1 cellular context compared by ENCODE assay signal in the genomic region with DNA sequence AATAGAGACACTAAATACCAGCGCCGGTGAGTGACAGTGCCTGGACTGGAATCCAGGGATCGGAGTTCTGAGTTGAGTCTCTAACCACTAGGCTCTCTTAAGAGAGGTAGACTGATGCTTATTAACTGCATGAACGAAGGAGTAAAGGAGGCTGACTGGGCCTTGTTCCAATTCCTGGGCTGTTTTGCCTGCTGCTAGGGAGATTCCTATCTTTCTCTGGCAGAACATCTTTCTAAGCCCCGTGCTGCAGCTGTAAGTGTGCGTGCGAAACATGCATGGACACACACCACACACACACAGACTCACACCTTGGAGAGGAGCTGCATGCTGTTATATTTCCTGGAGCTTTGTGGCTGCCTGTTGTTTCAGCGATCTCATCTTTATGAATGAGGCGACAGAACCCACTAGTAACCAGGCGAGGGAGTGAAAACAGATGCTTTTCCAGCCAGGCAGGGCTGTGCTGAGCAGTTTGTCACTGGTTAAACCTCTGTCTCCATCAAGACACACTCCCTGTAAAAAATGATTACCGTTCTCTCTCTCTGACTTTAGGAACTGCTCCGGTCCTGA.
A peak's percentile ranks its signal among the peaks of the same experiment; 100 is the strongest.
TF ChIP-seq lines count a peak whose summit lies in the region.

No MANE protein-coding gene starts in this region.

TF ChIP-seq in K562, 482 proteins besides CTCF, POLR2A, EP300 and RAD21 (continued from another document and continues in another):
- TF ChIP-seq, protein P1, sequence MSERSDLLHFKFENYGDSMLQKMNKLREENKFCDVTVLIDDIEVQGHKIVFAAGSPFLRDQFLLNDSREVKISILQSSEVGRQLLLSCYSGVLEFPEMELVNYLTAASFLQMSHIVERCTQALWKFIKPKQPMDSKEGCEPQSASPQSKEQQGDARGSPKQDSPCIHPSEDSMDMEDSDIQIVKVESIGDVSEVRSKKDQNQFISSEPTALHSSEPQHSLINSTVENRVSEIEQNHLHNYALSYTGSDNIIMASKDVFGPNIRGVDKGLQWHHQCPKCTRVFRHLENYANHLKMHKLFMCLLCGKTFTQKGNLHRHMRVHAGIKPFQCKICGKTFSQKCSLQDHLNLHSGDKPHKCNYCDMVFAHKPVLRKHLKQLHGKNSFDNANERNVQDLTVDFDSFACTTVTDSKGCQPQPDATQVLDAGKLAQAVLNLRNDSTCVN (CRISPR knock-in tag; IDR thresholded peaks at IDR 0.05): no peak
- no peak for TF ChIP-seq ZNF830 (CRISPR knock-in tag; IDR thresholded peaks at IDR 0.05)
- no peak for TF ChIP-seq HDGF (IDR thresholded peaks at IDR 0.05)
- TF ChIP-seq POLR2H (tag; IDR thresholded peaks at IDR 0.05; ENCODE audit: low read depth): no peak
- TF ChIP-seq, protein P2, sequence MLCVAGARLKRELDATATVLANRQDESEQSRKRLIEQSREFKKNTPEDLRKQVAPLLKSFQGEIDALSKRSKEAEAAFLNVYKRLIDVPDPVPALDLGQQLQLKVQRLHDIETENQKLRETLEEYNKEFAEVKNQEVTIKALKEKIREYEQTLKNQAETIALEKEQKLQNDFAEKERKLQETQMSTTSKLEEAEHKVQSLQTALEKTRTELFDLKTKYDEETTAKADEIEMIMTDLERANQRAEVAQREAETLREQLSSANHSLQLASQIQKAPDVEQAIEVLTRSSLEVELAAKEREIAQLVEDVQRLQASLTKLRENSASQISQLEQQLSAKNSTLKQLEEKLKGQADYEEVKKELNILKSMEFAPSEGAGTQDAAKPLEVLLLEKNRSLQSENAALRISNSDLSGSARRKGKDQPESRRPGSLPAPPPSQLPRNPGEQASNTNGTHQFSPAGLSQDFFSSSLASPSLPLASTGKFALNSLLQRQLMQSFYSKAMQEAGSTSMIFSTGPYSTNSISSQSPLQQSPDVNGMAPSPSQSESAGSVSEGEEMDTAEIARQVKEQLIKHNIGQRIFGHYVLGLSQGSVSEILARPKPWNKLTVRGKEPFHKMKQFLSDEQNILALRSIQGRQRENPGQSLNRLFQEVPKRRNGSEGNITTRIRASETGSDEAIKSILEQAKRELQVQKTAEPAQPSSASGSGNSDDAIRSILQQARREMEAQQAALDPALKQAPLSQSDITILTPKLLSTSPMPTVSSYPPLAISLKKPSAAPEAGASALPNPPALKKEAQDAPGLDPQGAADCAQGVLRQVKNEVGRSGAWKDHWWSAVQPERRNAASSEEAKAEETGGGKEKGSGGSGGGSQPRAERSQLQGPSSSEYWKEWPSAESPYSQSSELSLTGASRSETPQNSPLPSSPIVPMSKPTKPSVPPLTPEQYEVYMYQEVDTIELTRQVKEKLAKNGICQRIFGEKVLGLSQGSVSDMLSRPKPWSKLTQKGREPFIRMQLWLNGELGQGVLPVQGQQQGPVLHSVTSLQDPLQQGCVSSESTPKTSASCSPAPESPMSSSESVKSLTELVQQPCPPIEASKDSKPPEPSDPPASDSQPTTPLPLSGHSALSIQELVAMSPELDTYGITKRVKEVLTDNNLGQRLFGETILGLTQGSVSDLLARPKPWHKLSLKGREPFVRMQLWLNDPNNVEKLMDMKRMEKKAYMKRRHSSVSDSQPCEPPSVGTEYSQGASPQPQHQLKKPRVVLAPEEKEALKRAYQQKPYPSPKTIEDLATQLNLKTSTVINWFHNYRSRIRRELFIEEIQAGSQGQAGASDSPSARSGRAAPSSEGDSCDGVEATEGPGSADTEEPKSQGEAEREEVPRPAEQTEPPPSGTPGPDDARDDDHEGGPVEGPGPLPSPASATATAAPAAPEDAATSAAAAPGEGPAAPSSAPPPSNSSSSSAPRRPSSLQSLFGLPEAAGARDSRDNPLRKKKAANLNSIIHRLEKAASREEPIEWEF (CRISPR knock-in tag; IDR thresholded peaks at IDR 0.05): peak; percentile 70; the same call in 1 of the 2 replicates
- no peak for TF ChIP-seq RB1 (IDR thresholded peaks at IDR 0.05; ENCODE audit: low read depth)
- no peak for TF ChIP-seq CREB1 (IDR thresholded peaks at IDR 0.05)
- no peak for TF ChIP-seq CREB1 (CRISPR knock-in tag; IDR thresholded peaks at IDR 0.05)
- TF ChIP-seq CCAR2 (IDR thresholded peaks at IDR 0.05; ENCODE audit: low read depth, low read length): no peak
- TF ChIP-seq SP1 (CRISPR knock-in tag; IDR thresholded peaks at IDR 0.05): no peak
- no peak for TF ChIP-seq NR4A1 (CRISPR knock-in tag; IDR thresholded peaks at IDR 0.05)
- peak; percentile 49; the same call in 1 of the 2 replicates for TF ChIP-seq NR4A1 (tag; IDR thresholded peaks at IDR 0.05)
- peak; percentile 86; the same call in 1 of the 2 replicates for TF ChIP-seq GATAD2A (IDR thresholded peaks at IDR 0.05)
- TF ChIP-seq PHB2 (IDR thresholded peaks at IDR 0.05; ENCODE audit: low read depth): no peak
- peak; percentile 48; the same call in 1 of the 2 replicates for TF ChIP-seq GTF2E2 (tag; IDR thresholded peaks at IDR 0.05)
- TF ChIP-seq ZNF766 (CRISPR knock-in tag; conservative IDR thresholded peaks at IDR 0.05): peak; percentile 51
- TF ChIP-seq TEAD1 (CRISPR knock-in tag; IDR thresholded peaks at IDR 0.05): 0 out of 4 replicates have a peak, but pooled peaks of 1 of the 2 experiments have one; percentile 15
- no peak for TF ChIP-seq POLR2G (IDR thresholded peaks at IDR 0.05; ENCODE audit: low read depth, low read length)
- TF ChIP-seq MTA1 (IDR thresholded peaks at IDR 0.05; ENCODE audit: borderline replicate concordance): no peak; the same call in 1 of the 2 replicates
- TF ChIP-seq ZKSCAN1 (IDR thresholded peaks at IDR 0.05; ENCODE audit: low read depth, low read length): no peak
- no peak for TF ChIP-seq ZC3H8 (IDR thresholded peaks at IDR 0.05)
- TF ChIP-seq NFXL1 (CRISPR knock-in tag; IDR thresholded peaks at IDR 0.05): no peak
- TF ChIP-seq, protein P3, sequence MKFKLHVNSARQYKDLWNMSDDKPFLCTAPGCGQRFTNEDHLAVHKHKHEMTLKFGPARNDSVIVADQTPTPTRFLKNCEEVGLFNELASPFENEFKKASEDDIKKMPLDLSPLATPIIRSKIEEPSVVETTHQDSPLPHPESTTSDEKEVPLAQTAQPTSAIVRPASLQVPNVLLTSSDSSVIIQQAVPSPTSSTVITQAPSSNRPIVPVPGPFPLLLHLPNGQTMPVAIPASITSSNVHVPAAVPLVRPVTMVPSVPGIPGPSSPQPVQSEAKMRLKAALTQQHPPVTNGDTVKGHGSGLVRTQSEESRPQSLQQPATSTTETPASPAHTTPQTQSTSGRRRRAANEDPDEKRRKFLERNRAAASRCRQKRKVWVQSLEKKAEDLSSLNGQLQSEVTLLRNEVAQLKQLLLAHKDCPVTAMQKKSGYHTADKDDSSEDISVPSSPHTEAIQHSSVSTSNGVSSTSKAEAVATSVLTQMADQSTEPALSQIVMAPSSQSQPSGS (CRISPR knock-in tag; IDR thresholded peaks at IDR 0.05): no peak
- 0 out of 2 replicates have a peak, but pooled peaks have one; percentile 26 for TF ChIP-seq MEF2D (tag; conservative IDR thresholded peaks at IDR 0.05; ENCODE audit: low read depth)
- TF ChIP-seq GATA2 (CRISPR knock-in tag; IDR thresholded peaks at IDR 0.05): 0 out of 2 replicates have a peak, but pooled peaks have one; percentile 52
- TF ChIP-seq KLF10 (CRISPR knock-in tag; IDR thresholded peaks at IDR 0.05): no peak
- TF ChIP-seq TAF9B (IDR thresholded peaks at IDR 0.05; ENCODE audit: partially characterized antibody): peak; percentile 17
- TF ChIP-seq ZNF134 (CRISPR knock-in tag; conservative IDR thresholded peaks at IDR 0.05): no peak
- TF ChIP-seq, protein P4, sequence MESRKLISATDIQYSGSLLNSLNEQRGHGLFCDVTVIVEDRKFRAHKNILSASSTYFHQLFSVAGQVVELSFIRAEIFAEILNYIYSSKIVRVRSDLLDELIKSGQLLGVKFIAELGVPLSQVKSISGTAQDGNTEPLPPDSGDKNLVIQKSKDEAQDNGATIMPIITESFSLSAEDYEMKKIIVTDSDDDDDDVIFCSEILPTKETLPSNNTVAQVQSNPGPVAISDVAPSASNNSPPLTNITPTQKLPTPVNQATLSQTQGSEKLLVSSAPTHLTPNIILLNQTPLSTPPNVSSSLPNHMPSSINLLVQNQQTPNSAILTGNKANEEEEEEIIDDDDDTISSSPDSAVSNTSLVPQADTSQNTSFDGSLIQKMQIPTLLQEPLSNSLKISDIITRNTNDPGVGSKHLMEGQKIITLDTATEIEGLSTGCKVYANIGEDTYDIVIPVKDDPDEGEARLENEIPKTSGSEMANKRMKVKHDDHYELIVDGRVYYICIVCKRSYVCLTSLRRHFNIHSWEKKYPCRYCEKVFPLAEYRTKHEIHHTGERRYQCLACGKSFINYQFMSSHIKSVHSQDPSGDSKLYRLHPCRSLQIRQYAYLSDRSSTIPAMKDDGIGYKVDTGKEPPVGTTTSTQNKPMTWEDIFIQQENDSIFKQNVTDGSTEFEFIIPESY (CRISPR knock-in tag; IDR thresholded peaks at IDR 0.05): 0 out of 2 replicates have a peak, but pooled peaks have one; percentile 30
- TF ChIP-seq, protein P5, sequence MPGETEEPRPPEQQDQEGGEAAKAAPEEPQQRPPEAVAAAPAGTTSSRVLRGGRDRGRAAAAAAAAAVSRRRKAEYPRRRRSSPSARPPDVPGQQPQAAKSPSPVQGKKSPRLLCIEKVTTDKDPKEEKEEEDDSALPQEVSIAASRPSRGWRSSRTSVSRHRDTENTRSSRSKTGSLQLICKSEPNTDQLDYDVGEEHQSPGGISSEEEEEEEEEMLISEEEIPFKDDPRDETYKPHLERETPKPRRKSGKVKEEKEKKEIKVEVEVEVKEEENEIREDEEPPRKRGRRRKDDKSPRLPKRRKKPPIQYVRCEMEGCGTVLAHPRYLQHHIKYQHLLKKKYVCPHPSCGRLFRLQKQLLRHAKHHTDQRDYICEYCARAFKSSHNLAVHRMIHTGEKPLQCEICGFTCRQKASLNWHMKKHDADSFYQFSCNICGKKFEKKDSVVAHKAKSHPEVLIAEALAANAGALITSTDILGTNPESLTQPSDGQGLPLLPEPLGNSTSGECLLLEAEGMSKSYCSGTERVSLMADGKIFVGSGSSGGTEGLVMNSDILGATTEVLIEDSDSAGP (CRISPR knock-in tag; IDR thresholded peaks at IDR 0.05): no peak
- TF ChIP-seq, protein P6, sequence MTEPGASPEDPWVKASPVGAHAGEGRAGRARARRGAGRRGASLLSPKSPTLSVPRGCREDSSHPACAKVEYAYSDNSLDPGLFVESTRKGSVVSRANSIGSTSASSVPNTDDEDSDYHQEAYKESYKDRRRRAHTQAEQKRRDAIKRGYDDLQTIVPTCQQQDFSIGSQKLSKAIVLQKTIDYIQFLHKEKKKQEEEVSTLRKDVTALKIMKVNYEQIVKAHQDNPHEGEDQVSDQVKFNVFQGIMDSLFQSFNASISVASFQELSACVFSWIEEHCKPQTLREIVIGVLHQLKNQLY (CRISPR knock-in tag; conservative IDR thresholded peaks at IDR 0.05): no peak
- no peak for TF ChIP-seq ZNF695 (CRISPR knock-in tag; IDR thresholded peaks at IDR 0.05)
- TF ChIP-seq, protein P7, sequence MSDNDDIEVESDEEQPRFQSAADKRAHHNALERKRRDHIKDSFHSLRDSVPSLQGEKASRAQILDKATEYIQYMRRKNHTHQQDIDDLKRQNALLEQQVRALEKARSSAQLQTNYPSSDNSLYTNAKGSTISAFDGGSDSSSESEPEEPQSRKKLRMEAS (CRISPR knock-in tag; IDR thresholded peaks at IDR 0.05): peak; percentile 37; the same call in 1 of the 2 replicates
- TF ChIP-seq PHF20 (IDR thresholded peaks at IDR 0.05; ENCODE audit: partially characterized antibody): peak; percentile 18
- no peak for TF ChIP-seq ZNF24 (IDR thresholded peaks at IDR 0.05)
- peak in 1 of 2 experiments; percentile 61; a peak in 2 of 4 replicates for TF ChIP-seq HDAC1 (IDR thresholded peaks at IDR 0.05)
- no peak for TF ChIP-seq MAFF (IDR thresholded peaks at IDR 0.05; ENCODE audit: low read length)
- TF ChIP-seq YBX1 (IDR thresholded peaks at IDR 0.05): no peak
